ENCODE assay signal across 15 cellular contexts in genomic region chr12:23008613-23009012, GRCh38.
"Had no signal": no experiment of that assay in that cellular context is flagged by ENCODE, and none has a peak within 500 bp of the region (broad histone marks: within the 10 kb centered on the region; RNA-seq: fewer than 3 reads in every experiment).

No MANE protein-coding gene starts in this region.

- H3K36me3 ChIP-seq: brain microvascular endothelial cell, stomach had no signal

- DNase-seq: activated CD4-positive, alpha-beta T cell treated with anti-CD3 and anti-CD28 coated beads for 1 hour; activated CD4-positive, alpha-beta T cell treated with anti-CD3 and anti-CD28 coated beads, Interleukin-2, amount 50 U/mL, for 48 hours; activated effector memory CD4-positive, alpha-beta T cell treated with Interleukin-2 at 50 U/mL for 16 hours; activated T-cell treated with anti-CD3 and anti-CD28 coated beads, Interleukin-2, amount 50 U/mL, for 24 hours; brain microvascular endothelial cell; hypothalamus; kidney glomerular epithelial cell; psoas muscle; stimulated activated CD4-positive, alpha-beta T cell treated with anti-CD3 and anti-CD28 coated beads, Interleukin-12 subunit alpha, Interleukin-12 subunit beta, amount 100 ng/mL, for 4 hours; stimulated activated CD4-positive, alpha-beta T cell treated with anti-CD3 and anti-CD28 coated beads, Interleukin-2, amount 100 ng/mL, for 24 hours; stomach had no signal

- H3K27me3 Mint-ChIP-seq: activated T-cell treated with anti-CD3 and anti-CD28 coated beads, Interleukin-2, amount 50 U/mL, for 24 hours; dendritic cell treated with granulocyte-macrophage colony-stimulating factor and Interleukin-4, amounts not matched to agents 40 ng/mL and 50 ng/mL, for 4 days had no signal

- H3K36me3 Mint-ChIP-seq: activated naive CD4-positive, alpha-beta T cell treated with anti-CD3 and anti-CD28 coated beads, Interleukin-2, amount 50 U/mL, for 72 hours; mesothelial cell of epicardium had no signal

- H3K4me1 ChIP-seq: psoas muscle had no signal

- H3K9me3 ChIP-seq: stomach had no signal

- H3K4me3 ChIP-seq: lung, psoas muscle, stomach had no signal

- H3K27ac ChIP-seq: brain microvascular endothelial cell, psoas muscle, stomach had no signal

- H3K4me3 Mint-ChIP-seq: activated T-cell treated with anti-CD3 and anti-CD28 coated beads, Interleukin-2, amount 50 U/mL, for 24 hours; dendritic cell treated with granulocyte-macrophage colony-stimulating factor and Interleukin-4, amounts not matched to agents 40 ng/mL and 50 ng/mL, for 4 days; mesothelial cell of epicardium had no signal

- H3K27ac Mint-ChIP-seq: activated naive CD4-positive, alpha-beta T cell treated with anti-CD3 and anti-CD28 coated beads, Interleukin-2, amount 50 U/mL, for 72 hours; activated T-cell treated with anti-CD3 and anti-CD28 coated beads, Interleukin-2, amount 50 U/mL, for 24 hours; dendritic cell treated with granulocyte-macrophage colony-stimulating factor and Interleukin-4, amounts not matched to agents 40 ng/mL and 50 ng/mL, for 4 days; mesothelial cell of epicardium had no signal

- ATAC-seq: activated naive CD4-positive, alpha-beta T cell treated with anti-CD3 and anti-CD28 coated beads, Interleukin-2, amount 50 U/mL, for 72 hours; psoas muscle had no signal

- H3K27me3 ChIP-seq: brain microvascular endothelial cell, stomach had no signal

- H3K4me1 Mint-ChIP-seq: mesothelial cell of epicardium had no signal
